Comparison of ENCODE assay signal across 13 cellular contexts in genomic region chr19:46211201-46211881, GRCh38. TPM values are rescaled to one million over a fixed set of nuclear protein-coding genes. Genes with fewer than 3 reads are reported as not detected.
DNase-seq lines count a peak whose midpoint lies in the region; ATAC-seq, FAIRE-seq and TF ChIP-seq lines count a peak whose summit lies in the region.
"Had no signal": no experiment of that assay in that cellular context is flagged by ENCODE, and none has a peak within 500 bp of the region (broad histone marks: within the 10 kb centered on the region; RNA-seq: fewer than 3 reads in every experiment).

No MANE protein-coding gene starts in this region.

- TF ChIP-seq CTCF in astrocyte (IDR thresholded peaks at IDR 0.05; ENCODE audit: insufficient read depth, low read depth, low read length) (no peak), psoas muscle (IDR thresholded peaks at IDR 0.05) (no peak), colonic mucosa (IDR thresholded peaks at IDR 0.05) (no peak)

- peaks cover 3% of the 10 kb centered on the region for H3K9me3 Mint-ChIP-seq in astrocyte (ENCODE audit: unreplicated experiment)
- no peaks in the 10 kb centered on the region for H3K9me3 Mint-ChIP-seq in activated CD4-positive, alpha-beta memory T cell treated with anti-CD3 and anti-CD28 coated beads for 36 hours
- H3K9me3 Mint-ChIP-seq: CD8-positive, alpha-beta T cell; neural crest cell had no signal

- H3K36me3 ChIP-seq in astrocyte (ENCODE audit: insufficient read depth, low read length), result no peaks in the 10 kb centered on the region
- H3K36me3 ChIP-seq in psoas muscle (ENCODE audit: insufficient read depth in 1 of 2, low read depth in 1 of 2), result no peaks in the 10 kb centered on the region
- H3K36me3 ChIP-seq in colonic mucosa, result no peaks in the 10 kb centered on the region

- intact Hi-C loops in right cardiac atrium (cut with DNase I) (no loop called here), psoas muscle (cut with DNase I) (no loop called here), colonic mucosa (cut with DNase I) (no loop called here)
- intact Hi-C loops in activated CD4-positive, alpha-beta memory T cell treated with anti-CD3 and anti-CD28 coated beads for 36 hours (cut with micrococcal nuclease), result no loop called here

- H3K4me3 ChIP-seq in astrocyte (ENCODE audit: insufficient read depth, low read depth, low read length) (no peak overlapping the region), right cardiac atrium (ENCODE audit: low read length) (no peak overlapping the region), psoas muscle (no peak overlapping the region), colonic mucosa (no peak overlapping the region)

- peaks cover 24% of the 10 kb centered on the region for H3K27me3 Mint-ChIP-seq in astrocyte (ENCODE audit: low read depth, unreplicated experiment)
- peaks cover 22% of the 10 kb centered on the region for H3K27me3 Mint-ChIP-seq in activated CD4-positive, alpha-beta memory T cell treated with anti-CD3 and anti-CD28 coated beads for 36 hours

- no peak for FAIRE-seq in astrocyte (lab: Jason Lieb, UNC)

- no peaks in the 10 kb centered on the region for H3K4me1 ChIP-seq in astrocyte (ENCODE audit: insufficient read depth, low read length)
- H3K4me1 ChIP-seq in right cardiac atrium (ENCODE audit: control insufficient read depth, insufficient read depth, low read length), result peaks cover 7% of the 10 kb centered on the region
- H3K4me1 ChIP-seq in psoas muscle, result peaks cover 15% of the 10 kb centered on the region
- H3K4me1 ChIP-seq in colonic mucosa, result no peaks in the 10 kb centered on the region

- H3K27me3 ChIP-seq in astrocyte (ENCODE audit: insufficient read depth, low read length), result peaks cover 17% of the 10 kb centered on the region
- H3K27me3 ChIP-seq in right cardiac atrium (ENCODE audit: control insufficient read depth, insufficient read depth), result no peaks in the 10 kb centered on the region
- peaks cover 0 to 7% (median 0%) of the 10 kb centered on the region in 3 donors for H3K27me3 ChIP-seq in psoas muscle (ENCODE audit: insufficient read depth in 3 of 3, low read length in 2 of 3)
- no peaks in the 10 kb centered on the region for H3K27me3 ChIP-seq in colonic mucosa

- no peak overlapping the region for H3K27ac ChIP-seq in astrocyte (ENCODE audit: low read depth, low read length)
- H3K27ac ChIP-seq in right cardiac atrium (ENCODE audit: low read length), result peak overlapping the region; percentile 25
- H3K27ac ChIP-seq in psoas muscle, result peak overlapping the region; percentile 9
- H3K27ac ChIP-seq in colonic mucosa, result no peak overlapping the region

- H3K4me1 Mint-ChIP-seq in astrocyte (ENCODE audit: low read depth, unreplicated experiment), result peaks cover 46% of the 10 kb centered on the region
- H3K4me1 Mint-ChIP-seq in activated CD4-positive, alpha-beta memory T cell treated with anti-CD3 and anti-CD28 coated beads for 36 hours (ENCODE audit: low read depth), result peaks cover 9% of the 10 kb centered on the region
- H3K4me1 Mint-ChIP-seq: neural crest cell had no signal

- H3K9ac ChIP-seq in astrocyte (ENCODE audit: low read length) (no peak overlapping the region), colonic mucosa (ENCODE audit: low read depth in 2 of 2, low read length in 2 of 2) (no peak overlapping the region)

- H2AFZ ChIP-seq in astrocyte (ENCODE audit: low read depth, low read length), result no peak overlapping the region

- DNase-seq in HK-2 (ENCODE audit: unreplicated experiment) (peak; percentile 10), astrocyte (ENCODE audit: low read depth) (no peak), right cardiac atrium (peak in 1 of 3 donors; percentile 62), psoas muscle (peak; percentile 32 to 59), SHP77 treated with DMSO at 0.1 percent for 48 hours (lab: John Stamatoyannopoulos, UW) (no peak), colonic mucosa (no peak), SKM-1 treated with dmso at 0.1 percent for 144 hours (lab: John Stamatoyannopoulos, UW; ENCODE audit: unreplicated experiment) (no peak)
- DNase-seq in activated CD4-positive, alpha-beta memory T cell treated with anti-CD3 and anti-CD28 coated beads for 36 hours, result no peak
- DNase-seq: CD8-positive, alpha-beta T cell; NCI-H69 had no signal

- CTCF ChIA-PET in activated CD4-positive, alpha-beta memory T cell treated with anti-CD3 and anti-CD28 coated beads for 36 hours (lab: Charles Lee), result no interaction called here

- H3K36me3 Mint-ChIP-seq in astrocyte (ENCODE audit: low read depth, unreplicated experiment), result peaks cover 9% of the 10 kb centered on the region
- H3K36me3 Mint-ChIP-seq in activated CD4-positive, alpha-beta memory T cell treated with anti-CD3 and anti-CD28 coated beads for 36 hours, result no peaks in the 10 kb centered on the region
- H3K36me3 Mint-ChIP-seq: CD8-positive, alpha-beta T cell had no signal

- no peaks in the 10 kb centered on the region for H3K9me3 ChIP-seq in astrocyte (ENCODE audit: insufficient read depth, low read depth, low read length)
- H3K9me3 ChIP-seq in right cardiac atrium (ENCODE audit: control insufficient read depth, low read length), result no peaks in the 10 kb centered on the region
- H3K9me3 ChIP-seq in psoas muscle, result no peaks in the 10 kb centered on the region
- H3K9me3 ChIP-seq in colonic mucosa, result no peaks in the 10 kb centered on the region

- peaks cover 5% of the 10 kb centered on the region for H4K20me1 ChIP-seq in astrocyte (ENCODE audit: insufficient read depth, low read length)

- 24% methylated on average over 10 of the region's 10 CpGs for WGBS in right cardiac atrium
- 17 to 27% (median 20%) methylated on average over 10 of the region's 10 CpGs for WGBS in psoas muscle, 3 donors

- peak overlapping the region; percentile 14 for H3K4me2 ChIP-seq in astrocyte (ENCODE audit: low read length)

- peak overlapping the region; percentile 78 for H3K27ac Mint-ChIP-seq in astrocyte (ENCODE audit: unreplicated experiment)
- H3K27ac Mint-ChIP-seq in activated CD4-positive, alpha-beta memory T cell treated with anti-CD3 and anti-CD28 coated beads for 36 hours, result no peak overlapping the region
- H3K27ac Mint-ChIP-seq: CD8-positive, alpha-beta T cell had no signal

- ATAC-seq in right cardiac atrium (peak; percentile 58 to 69), psoas muscle (peak; percentile 76 to 83 (median 77))
- ATAC-seq: CD8-positive, alpha-beta T cell had no signal

- no peaks in the 10 kb centered on the region for H3K79me2 ChIP-seq in astrocyte (ENCODE audit: insufficient read depth, low read length)

- POLR2A ChIA-PET in activated CD4-positive, alpha-beta memory T cell treated with anti-CD3 and anti-CD28 coated beads for 36 hours (lab: Charles Lee), result no interaction called here

- H3K4me3 Mint-ChIP-seq in astrocyte (ENCODE audit: unreplicated experiment), result no peak overlapping the region
- H3K4me3 Mint-ChIP-seq in activated CD4-positive, alpha-beta memory T cell treated with anti-CD3 and anti-CD28 coated beads for 36 hours, result no peak overlapping the region
- H3K4me3 Mint-ChIP-seq: CD8-positive, alpha-beta T cell; neural crest cell had no signal

RNA-seq across cellular contexts. Expression of gene IGFL1, which starts 18.2 kb away (rescaled TPM):
- total RNA-seq in astrocyte, result not detected in 2 replicates
- not detected for total RNA-seq in right cardiac atrium
- not detected for polyA plus RNA-seq in right cardiac atrium
- not detected for total RNA-seq in psoas muscle
- not detected for polyA plus RNA-seq in psoas muscle
- total RNA-seq in colonic mucosa, result not detected
- not detected for total RNA-seq in activated CD4-positive, alpha-beta memory T cell treated with anti-CD3 and anti-CD28 coated beads for 36 hours
- total RNA-seq: CD8-positive, alpha-beta T cell; neural crest cell; T-helper 2 cell treated with Interferon-gamma antibody and Interleukin-4, amounts not matched to agents 100 ng/mL and 5 ng/mL, for 36 hours; temporal lobe had no signal

Comparison
In these comparisons a context has a peak if more than half of its experiments do, and no peak if none do; other contexts are left out.
1. DNase-seq: peak in HK-2 (single experiment) and psoas muscle (2 of 2); none in astrocyte (single experiment), SHP77 treated with DMSO at 0.1 percent for 48 hours (single experiment), colonic mucosa (single experiment), activated CD4-positive, alpha-beta memory T cell treated with anti-CD3 and anti-CD28 coated beads for 36 hours (single experiment) and SKM-1 treated with dmso at 0.1 percent for 144 hours (single experiment).
2. H3K27ac ChIP-seq: peak in right cardiac atrium (single experiment) and psoas muscle (single experiment); none in astrocyte (single experiment) and colonic mucosa (single experiment).